In genomic region chr18:32386466-32386865, GRCh38 we compare ENCODE assay signal across 18 cellular contexts.
"Had no signal": no experiment of that assay in that cellular context is flagged by ENCODE, and none has a peak within 500 bp of the region (broad histone marks: within the 10 kb centered on the region; RNA-seq: fewer than 3 reads in every experiment).

No MANE protein-coding gene starts in this region.

- H3K27me3 ChIP-seq: spleen, testis, upper lobe of left lung had no signal

- H3K27ac ChIP-seq: psoas muscle, spleen, upper lobe of left lung had no signal

- H3K4me1 ChIP-seq: psoas muscle, spleen, testis, upper lobe of left lung had no signal

- H3K4me3 Mint-ChIP-seq: activated naive CD4-positive, alpha-beta T cell treated with anti-CD3 and anti-CD28 coated beads for 36 hours; activated naive CD8-positive, alpha-beta T cell treated with anti-CD3 and anti-CD28 coated beads, Interleukin-2, amount 50 U/mL, for 24 hours; natural killer cell; stimulated activated naive CD8-positive, alpha-beta T cell treated with anti-CD3 and anti-CD28 coated beads, Interleukin-15, amount 100 ng/mL, for 72 hours had no signal

- H3K36me3 Mint-ChIP-seq: natural killer cell had no signal

- H3K36me3 ChIP-seq: spleen, upper lobe of left lung had no signal

- H3K9me3 Mint-ChIP-seq: activated naive CD4-positive, alpha-beta T cell treated with anti-CD3 and anti-CD28 coated beads for 36 hours; activated naive CD8-positive, alpha-beta T cell treated with anti-CD3 and anti-CD28 coated beads, Interleukin-2, amount 50 U/mL, for 24 hours; activated T-helper 2 cell treated with anti-CD3 and anti-CD28 coated beads, Interferon-gamma antibody, Interleukin-2, Interleukin-4, amounts not matched to agents 10 μg/mL and 5 μg/mL and 100 μg/mL, durations not matched to agents 14 hours and 24 hours and 36 hours; natural killer cell; stimulated activated naive CD8-positive, alpha-beta T cell treated with anti-CD3 and anti-CD28 coated beads, Interleukin-15, amount 100 ng/mL, for 72 hours had no signal

- H3K4me1 Mint-ChIP-seq: activated naive CD8-positive, alpha-beta T cell treated with anti-CD3 and anti-CD28 coated beads, Interleukin-2, amount 50 U/mL, for 24 hours; natural killer cell; stimulated activated naive CD8-positive, alpha-beta T cell treated with anti-CD3 and anti-CD28 coated beads, Interleukin-15, amount 100 ng/mL, for 72 hours had no signal

- H3K9me3 ChIP-seq: psoas muscle, spleen, testis, upper lobe of left lung had no signal

- ATAC-seq: activated naive CD8-positive, alpha-beta T cell treated with anti-CD3 and anti-CD28 coated beads, Interleukin-2, amount 50 U/mL, for 24 hours; natural killer cell; psoas muscle; sciatic nerve; stimulated activated naive CD8-positive, alpha-beta T cell treated with anti-CD3 and anti-CD28 coated beads, Interleukin-15, amount 100 ng/mL, for 72 hours had no signal

- H3K4me3 ChIP-seq: psoas muscle, spleen, testis, upper lobe of left lung had no signal

- DNase-seq: activated CD4-positive, alpha-beta T cell treated with anti-CD3 and anti-CD28 coated beads, Interleukin-2, amount 50 U/mL, for 4 hours; activated CD4-positive, CD25-positive, alpha-beta regulatory T cell treated with anti-CD3 and anti-CD28 coated beads, Interleukin-2, amount 50 U/mL, for 72 hours; activated naive CD4-positive, alpha-beta T cell treated with anti-CD3 and anti-CD28 coated beads for 36 hours; activated naive CD8-positive, alpha-beta T cell treated with anti-CD3 and anti-CD28 coated beads, Interleukin-2, amount 50 U/mL, for 24 hours; foreskin fibroblast; glutamatergic neuron; kidney glomerular epithelial cell; mesendoderm; natural killer cell; psoas muscle; spleen; stimulated activated naive CD8-positive, alpha-beta T cell treated with anti-CD3 and anti-CD28 coated beads, Interleukin-15, amount 100 ng/mL, for 72 hours; T-helper 1 cell; T1000; testis; upper lobe of left lung had no signal

- H3K27ac Mint-ChIP-seq: activated naive CD4-positive, alpha-beta T cell treated with anti-CD3 and anti-CD28 coated beads for 36 hours; activated naive CD8-positive, alpha-beta T cell treated with anti-CD3 and anti-CD28 coated beads, Interleukin-2, amount 50 U/mL, for 24 hours; activated T-helper 2 cell treated with anti-CD3 and anti-CD28 coated beads, Interferon-gamma antibody, Interleukin-2, Interleukin-4, amounts not matched to agents 10 μg/mL and 5 μg/mL and 100 μg/mL, durations not matched to agents 14 hours and 24 hours and 36 hours; natural killer cell; stimulated activated naive CD8-positive, alpha-beta T cell treated with anti-CD3 and anti-CD28 coated beads, Interleukin-15, amount 100 ng/mL, for 72 hours had no signal
